1 cellular context compared by ENCODE assay signal in the genomic region with DNA sequence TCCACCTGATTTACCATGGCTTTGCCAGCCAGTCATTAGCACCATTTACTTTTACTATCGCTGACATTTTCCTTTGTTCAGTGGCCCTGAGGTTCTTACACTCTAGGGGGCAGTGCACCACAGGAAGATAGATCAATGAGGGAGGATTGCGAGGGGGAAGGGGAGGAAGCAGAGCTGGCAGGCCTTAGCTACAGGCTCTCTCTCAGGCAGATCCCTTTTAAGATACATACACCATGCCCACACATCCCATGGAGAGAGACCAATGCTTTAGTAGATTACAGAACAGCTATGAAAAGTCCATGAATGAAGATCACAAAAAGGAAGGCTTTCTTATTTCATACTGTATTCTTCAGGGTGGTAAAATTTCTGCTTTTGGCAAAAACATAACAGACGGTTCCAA.
A peak's percentile ranks its signal among the peaks of the same experiment; 100 is the strongest.
TF ChIP-seq lines count a peak whose summit lies in the region.

No MANE protein-coding gene starts in this region.

TF ChIP-seq in SK-N-SH, 30 proteins besides CTCF, POLR2A, EP300 and RAD21 (continued from another document):
- TF ChIP-seq, protein P1, sequence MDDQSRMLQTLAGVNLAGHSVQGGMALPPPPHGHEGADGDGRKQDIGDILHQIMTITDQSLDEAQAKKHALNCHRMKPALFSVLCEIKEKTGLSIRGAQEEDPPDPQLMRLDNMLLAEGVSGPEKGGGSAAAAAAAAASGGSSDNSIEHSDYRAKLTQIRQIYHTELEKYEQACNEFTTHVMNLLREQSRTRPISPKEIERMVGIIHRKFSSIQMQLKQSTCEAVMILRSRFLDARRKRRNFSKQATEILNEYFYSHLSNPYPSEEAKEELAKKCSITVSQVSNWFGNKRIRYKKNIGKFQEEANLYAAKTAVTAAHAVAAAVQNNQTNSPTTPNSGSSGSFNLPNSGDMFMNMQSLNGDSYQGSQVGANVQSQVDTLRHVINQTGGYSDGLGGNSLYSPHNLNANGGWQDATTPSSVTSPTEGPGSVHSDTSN (IDR thresholded peaks at IDR 0.05) = no peak
- TF ChIP-seq SIN3A (IDR thresholded peaks at IDR 0.05; ENCODE audit: borderline replicate concordance, low read depth, low read length) (no peak), NFIC (IDR thresholded peaks at IDR 0.05; ENCODE audit: borderline replicate concordance) (peak; percentile 25; the same call in 1 of the 2 replicates), GABPA (IDR thresholded peaks at IDR 0.05; ENCODE audit: low read depth) (no peak), ELF1 (IDR thresholded peaks at IDR 0.05) (no peak), RFX5 (IDR thresholded peaks at IDR 0.05; ENCODE audit: low read length) (peak; percentile 72), POLR2AphosphoS5 (IDR thresholded peaks at IDR 0.05; ENCODE audit: low read depth, low read length) (no peak), TAF1 (IDR thresholded peaks at IDR 0.05; ENCODE audit: borderline replicate concordance, low read depth, low read length) (no peak), REST (IDR thresholded peaks at IDR 0.05; ENCODE audit: low read depth, low read length) (no peak), MXI1 (IDR thresholded peaks at IDR 0.05; ENCODE audit: low read depth, low read length) (peak; percentile 57; the same call in 1 of the 2 replicates), JUND (IDR thresholded peaks at IDR 0.05) (no peak), EZH2phosphoT487 (IDR thresholded peaks at IDR 0.05; ENCODE audit: borderline replicate concordance, low read depth) (no peak), FOSL2 (IDR thresholded peaks at IDR 0.05; ENCODE audit: borderline replicate concordance, low read depth) (no peak), GATA2 (CRISPR knock-in tag; IDR thresholded peaks at IDR 0.05) (peak; percentile 83), NRF1 (IDR thresholded peaks at IDR 0.05; ENCODE audit: low read depth, low read length) (0 out of 2 replicates have a peak, but pooled peaks have one; percentile 4), YY1 (IDR thresholded peaks at IDR 0.05; ENCODE audit: low read depth) (no peak; the same call in 1 of the 2 replicates)
- TF ChIP-seq, protein P2, sequence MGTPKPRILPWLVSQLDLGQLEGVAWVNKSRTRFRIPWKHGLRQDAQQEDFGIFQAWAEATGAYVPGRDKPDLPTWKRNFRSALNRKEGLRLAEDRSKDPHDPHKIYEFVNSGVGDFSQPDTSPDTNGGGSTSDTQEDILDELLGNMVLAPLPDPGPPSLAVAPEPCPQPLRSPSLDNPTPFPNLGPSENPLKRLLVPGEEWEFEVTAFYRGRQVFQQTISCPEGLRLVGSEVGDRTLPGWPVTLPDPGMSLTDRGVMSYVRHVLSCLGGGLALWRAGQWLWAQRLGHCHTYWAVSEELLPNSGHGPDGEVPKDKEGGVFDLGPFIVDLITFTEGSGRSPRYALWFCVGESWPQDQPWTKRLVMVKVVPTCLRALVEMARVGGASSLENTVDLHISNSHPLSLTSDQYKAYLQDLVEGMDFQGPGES (IDR thresholded peaks at IDR 0.05; ENCODE audit: low read depth, low read length) = no peak
